31 cellular contexts compared by ENCODE assay signal in the genomic region with DNA sequence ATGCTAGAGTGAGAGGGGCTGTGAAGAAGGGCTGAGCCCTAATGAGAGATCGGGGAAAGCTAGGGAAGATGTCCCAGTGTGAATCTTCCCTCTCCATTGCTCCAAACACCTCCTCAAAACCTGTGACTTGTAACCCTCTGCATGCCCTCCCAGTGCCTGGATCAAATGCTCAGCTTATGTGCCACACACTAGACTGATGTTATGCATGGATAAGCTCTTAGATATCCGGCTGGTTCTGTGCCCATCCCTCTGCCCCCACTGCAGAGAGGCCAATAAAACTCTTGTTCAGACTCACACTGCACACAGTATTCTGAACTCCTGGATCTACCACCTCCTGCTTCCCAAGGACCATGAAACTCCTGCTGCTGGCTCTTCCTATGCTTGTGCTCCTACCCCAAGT. TPM values are rescaled to one million over a fixed set of nuclear protein-coding genes. Genes with fewer than 3 reads are reported as not detected.
"Had no signal": no experiment of that assay in that cellular context is flagged by ENCODE, and none has a peak within 500 bp of the region (broad histone marks: within the 10 kb centered on the region; RNA-seq: fewer than 3 reads in every experiment).

Gene DEFB118, plus strand, starts transcription at position 301 of the 400 bp plus-strand sequence. Its CDS starts 50 bp downstream, at position 351.

- H3K36me3 ChIP-seq: esophagus squamous epithelium, gastrocnemius medialis, heart right ventricle, left lung, lower lobe of right lung had no signal

- H3K9me3 ChIP-seq: gastrocnemius medialis, lower lobe of right lung had no signal

- H3K4me3 ChIP-seq: coronary artery, esophagus squamous epithelium, gastrocnemius medialis, heart right ventricle, left lung, lower lobe of right lung, mucosa of descending colon had no signal

- H3K27ac ChIP-seq: coronary artery, epithelial cell of prostate, esophagus squamous epithelium, gastrocnemius medialis, heart right ventricle, left lung, lower lobe of right lung had no signal

- FAIRE-seq: colon, islet of Langerhans, keratinocyte had no signal

- DNase-seq: dermis blood vessel endothelial cell; effector memory CD4-positive, alpha-beta T cell; erythroblast; esophagus squamous epithelium; foreskin fibroblast; foreskin melanocyte; gastrocnemius medialis; glutamatergic neuron; head of caudate nucleus; heart right ventricle; hippocampal formation; left cardiac atrium; left lung; left ventricle myocardium superior; lower lobe of right lung; mesenchymal stem cell; mucosa of descending colon; naive thymus-derived CD4-positive, alpha-beta T cell; natural killer cell had no signal

- H3K27me3 ChIP-seq: esophagus squamous epithelium, gastrocnemius medialis had no signal

- ATAC-seq: esophagus mucosa; gastrocnemius medialis; heart right ventricle; left cardiac atrium; left lung; left ventricle myocardium superior; lower lobe of right lung; mucosa of descending colon; naive thymus-derived CD4-positive, alpha-beta T cell; natural killer cell had no signal

- H3K4me1 ChIP-seq: esophagus squamous epithelium, gastrocnemius medialis, heart right ventricle, left lung, lower lobe of right lung had no signal

RNA-seq across cellular contexts. Expression of gene DEFB118, which starts in this region (rescaled TPM):
- total RNA-seq: dermis blood vessel endothelial cell; esophagus mucosa; esophagus squamous epithelium; gastrocnemius medialis; glomerular endothelial cell; heart right ventricle; kidney epithelial cell; left cardiac atrium; left lung; left ventricle myocardium superior; lower leg skin; lower lobe of right lung; lung microvascular endothelial cell; mesenteric fat pad; mesothelial cell of epicardium; mucosa of descending colon; naive thymus-derived CD4-positive, alpha-beta T cell; natural killer cell had no signal
- polyA plus RNA-seq: heart right ventricle; keratinocyte; naive thymus-derived CD4-positive, alpha-beta T cell had no signal
